ENCODE assay signal across 30 cellular contexts in the genomic region with DNA sequence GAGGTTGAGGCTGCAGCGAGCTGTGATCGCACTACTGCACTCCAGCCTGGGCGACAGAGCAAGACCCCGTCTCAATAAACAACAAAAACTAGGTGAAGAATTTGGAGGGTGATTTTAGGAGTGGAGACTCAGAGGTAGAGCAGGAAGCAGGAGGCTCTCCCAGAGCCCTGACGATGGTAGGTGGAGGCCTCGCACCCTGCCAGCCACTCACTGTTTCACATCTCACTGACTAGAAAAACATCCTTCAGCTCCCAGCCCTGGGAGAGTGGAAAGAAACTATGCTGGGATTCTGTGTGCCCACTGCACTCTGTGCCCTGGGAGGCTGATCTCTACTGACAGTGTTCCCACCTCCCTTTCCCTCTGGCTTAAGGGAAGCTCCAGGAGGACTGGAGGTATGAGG. TPM values are rescaled to one million over a fixed set of nuclear protein-coding genes. Genes with fewer than 3 reads are reported as not detected.
"Had no signal": no experiment of that assay in that cellular context is flagged by ENCODE, and none has a peak within 500 bp of the region (broad histone marks: within the 10 kb centered on the region; RNA-seq: fewer than 3 reads in every experiment).

No MANE protein-coding gene starts in this region.

- H3K4me1 ChIP-seq: transverse colon had no signal

- DNase-seq: activated CD4-positive, alpha-beta T cell treated with anti-CD3 and anti-CD28 coated beads for 1 hour; activated CD4-positive, alpha-beta T cell treated with anti-CD3 and anti-CD28 coated beads, Interleukin-2, amount 10 ng/mL, durations not matched to agents 7 days and 5 days; activated CD8-positive, alpha-beta T cell treated with anti-CD3 and anti-CD28 coated beads for 36 hours; activated T-cell treated with anti-CD3 and anti-CD28 coated beads, Interleukin-2, amount 50 U/mL, for 4 hours; anterior cingulate cortex; cortex of kidney; effector memory CD8-positive, alpha-beta T cell; left cardiac atrium; left ventricle myocardium superior; naive thymus-derived CD4-positive, alpha-beta T cell; right cardiac atrium; stimulated activated CD4-positive, alpha-beta T cell treated with anti-CD3 and anti-CD28 coated beads, Interleukin-2, amount 100 ng/mL, for 48 hours; stimulated activated naive CD4-positive, alpha-beta T cell treated with Interleukin-2 at 50 U/mL for 16 hours; SW 1271; T-helper 17 cell; T1000; transverse colon had no signal

- H3K4me2 ChIP-seq: hepatocyte, neural progenitor cell had no signal

- H3K27ac ChIP-seq: cardiac muscle cell, neural progenitor cell, transverse colon had no signal

- H3K4me3 ChIP-seq: cardiac muscle cell, gastroesophageal sphincter, hepatocyte, neural progenitor cell, transverse colon had no signal

- H3K27me3 ChIP-seq: cardiac muscle cell, gastroesophageal sphincter, hepatocyte, neural progenitor cell, transverse colon had no signal

- H2AFZ ChIP-seq: hepatocyte, neural progenitor cell had no signal

- ATAC-seq: activated CD8-positive, alpha-beta T cell treated with anti-CD3 and anti-CD28 coated beads for 36 hours; activated T-cell treated with anti-CD3 and anti-CD28 coated beads, Interleukin-2, amount 50 U/mL, for 4 hours; effector memory CD8-positive, alpha-beta T cell; gastroesophageal sphincter; left ventricle myocardium superior; naive thymus-derived CD4-positive, alpha-beta T cell; T-helper 17 cell had no signal

- H3K36me3 ChIP-seq: cardiac muscle cell, gastroesophageal sphincter, neural progenitor cell, transverse colon had no signal

- H3K79me2 ChIP-seq: hepatocyte had no signal

- H3K9me3 ChIP-seq: gastroesophageal sphincter, transverse colon had no signal

- H3K9ac ChIP-seq: neural progenitor cell had no signal

RNA-seq across cellular contexts. Expression of gene CIB4, which starts 9.8 kb away (rescaled TPM):
- total RNA-seq: activated CD4-positive, alpha-beta T cell treated with anti-CD3 and anti-CD28 coated beads, Interleukin-2, amount 10 ng/mL, durations not matched to agents 7 days and 5 days; activated CD8-positive, alpha-beta T cell treated with anti-CD3 and anti-CD28 coated beads for 36 hours; activated T-cell treated with anti-CD3 and anti-CD28 coated beads, Interleukin-2, amount 50 U/mL, for 4 hours; activated T-helper 2 cell treated with anti-CD3 and anti-CD28 coated beads, Interferon-gamma antibody, Interleukin-2, Interleukin-4, amounts not matched to agents 10 μg/mL and 5 μg/mL and 100 μg/mL, durations not matched to agents 14 hours and 24 hours and 36 hours; cardiac muscle cell; cerebellum; endothelial cell of umbilical vein; fibroblast of lung; fibroblast of villous mesenchyme; gastroesophageal sphincter; hepatocyte; left ventricle myocardium superior; mammary epithelial cell; naive thymus-derived CD4-positive, alpha-beta T cell; omental fat pad; right cardiac atrium; T-helper 17 cell; temporal lobe; transverse colon had no signal
- polyA plus RNA-seq: cardiac muscle cell; endothelial cell of umbilical vein; esophagus; fibroblast of lung; hepatocyte; mammary epithelial cell; naive thymus-derived CD4-positive, alpha-beta T cell; right cardiac atrium had no signal
